ENCODE assay signal across 29 cellular contexts in genomic region chr17:79857095-79857494, GRCh38.
"Had no signal": no experiment of that assay in that cellular context is flagged by ENCODE, and none has a peak within 500 bp of the region (broad histone marks: within the 10 kb centered on the region; RNA-seq: fewer than 3 reads in every experiment).

No MANE protein-coding gene starts in this region.

- ATAC-seq: activated T-cell treated with anti-CD3 and anti-CD28 coated beads, Interleukin-2, amount 50 U/mL, for 72 hours; activated T-helper 17 cell treated with anti-CD3 and anti-CD28 coated beads, Interleukin-2, amount 50 U/mL, for 72 hours; effector memory CD8-positive, alpha-beta T cell; foreskin keratinocyte; gastrocnemius medialis; WTC11 had no signal

- H3K27ac Mint-ChIP-seq: activated CD4-positive, alpha-beta memory T cell treated with anti-CD3 and anti-CD28 coated beads, Interleukin-2, amount 10 ng/mL, durations not matched to agents 7 days and 5 days; activated CD4-positive, alpha-beta T cell treated with anti-CD3 and anti-CD28 coated beads, Interleukin-2, amount 10 ng/mL, durations not matched to agents 7 days and 5 days; activated naive CD8-positive, alpha-beta T cell; activated T-cell treated with anti-CD3 and anti-CD28 coated beads, Interleukin-2, amount 50 U/mL, for 24 hours; activated T-cell treated with anti-CD3 and anti-CD28 coated beads, Interleukin-2, amount 50 U/mL, for 72 hours; activated T-helper 17 cell treated with anti-CD3 and anti-CD28 coated beads, Interleukin-2, amount 50 U/mL, for 72 hours; effector memory CD8-positive, alpha-beta T cell; WTC11 had no signal

- DNase-seq: activated CD4-positive, alpha-beta memory T cell treated with anti-CD3 and anti-CD28 coated beads, Interleukin-2, amount 10 ng/mL, durations not matched to agents 7 days and 5 days; activated CD4-positive, alpha-beta T cell treated with anti-CD3 and anti-CD28 coated beads for 1 hour; activated CD4-positive, alpha-beta T cell treated with anti-CD3 and anti-CD28 coated beads for 4 hours; activated CD4-positive, alpha-beta T cell treated with anti-CD3 and anti-CD28 coated beads, Interleukin-2, amount 10 ng/mL, durations not matched to agents 7 days and 5 days; activated CD4-positive, alpha-beta T cell treated with anti-CD3 and anti-CD28 coated beads, Interleukin-2, amount 50 U/mL, for 4 hours; activated CD8-positive, alpha-beta memory T cell treated with anti-CD3 and anti-CD28 coated beads, Interleukin-2, amount 50 U/mL, for 48 hours; activated effector memory CD4-positive, alpha-beta T cell treated with Interleukin-2 at 50 U/mL for 16 hours; activated gamma-delta T cell treated with Interleukin-2 at 50 U/mL for 16 hours; activated naive CD4-positive, alpha-beta T cell treated with anti-CD3 and anti-CD28 coated beads, Interleukin-2, amount 50 U/mL, for 16 hours; activated naive CD4-positive, alpha-beta T cell treated with Interleukin-2 at 50 U/mL for 16 hours; activated T-cell treated with anti-CD3 and anti-CD28 coated beads for 4 hours; activated T-cell treated with anti-CD3 and anti-CD28 coated beads, Interleukin-2, amount 50 U/mL, for 24 hours; activated T-cell treated with anti-CD3 and anti-CD28 coated beads, Interleukin-2, amount 50 U/mL, for 72 hours; amniotic stem cell; anterior cingulate cortex; brain microvascular endothelial cell; cortex of kidney; dermis blood vessel endothelial cell; effector CD4-positive, alpha-beta T cell; effector memory CD8-positive, alpha-beta T cell; erythroblast; foreskin keratinocyte; gastrocnemius medialis; glutamatergic neuron; T-helper 2 cell had no signal

- H3K9me3 Mint-ChIP-seq: activated CD4-positive, alpha-beta memory T cell treated with anti-CD3 and anti-CD28 coated beads, Interleukin-2, amount 10 ng/mL, durations not matched to agents 7 days and 5 days; activated CD4-positive, alpha-beta T cell treated with anti-CD3 and anti-CD28 coated beads, Interleukin-2, amount 10 ng/mL, durations not matched to agents 7 days and 5 days; activated T-cell treated with anti-CD3 and anti-CD28 coated beads, Interleukin-2, amount 50 U/mL, for 24 hours; activated T-cell treated with anti-CD3 and anti-CD28 coated beads, Interleukin-2, amount 50 U/mL, for 72 hours; activated T-helper 17 cell treated with anti-CD3 and anti-CD28 coated beads, Interleukin-2, amount 50 U/mL, for 72 hours; effector memory CD8-positive, alpha-beta T cell; WTC11 had no signal

- H3K27me3 Mint-ChIP-seq: activated CD4-positive, alpha-beta T cell treated with anti-CD3 and anti-CD28 coated beads, Interleukin-2, amount 10 ng/mL, durations not matched to agents 7 days and 5 days had no signal

- H3K27ac ChIP-seq: brain microvascular endothelial cell, esophagus muscularis mucosa, foreskin keratinocyte, gastrocnemius medialis had no signal

- H3K36me3 Mint-ChIP-seq: activated naive CD8-positive, alpha-beta T cell; WTC11 had no signal

- H3K9me3 ChIP-seq: esophagus muscularis mucosa, gastrocnemius medialis had no signal

- H3K36me3 ChIP-seq: brain microvascular endothelial cell, esophagus muscularis mucosa, gastrocnemius medialis had no signal

- H3K4me3 ChIP-seq: esophagus muscularis mucosa, gastrocnemius medialis had no signal

- H3K27me3 ChIP-seq: brain microvascular endothelial cell had no signal

- H3K4me3 Mint-ChIP-seq: activated CD4-positive, alpha-beta memory T cell treated with anti-CD3 and anti-CD28 coated beads, Interleukin-2, amount 10 ng/mL, durations not matched to agents 7 days and 5 days; activated CD4-positive, alpha-beta T cell treated with anti-CD3 and anti-CD28 coated beads, Interleukin-2, amount 10 ng/mL, durations not matched to agents 7 days and 5 days; activated naive CD8-positive, alpha-beta T cell; activated T-cell treated with anti-CD3 and anti-CD28 coated beads, Interleukin-2, amount 50 U/mL, for 24 hours; activated T-cell treated with anti-CD3 and anti-CD28 coated beads, Interleukin-2, amount 50 U/mL, for 72 hours; activated T-helper 17 cell treated with anti-CD3 and anti-CD28 coated beads, Interleukin-2, amount 50 U/mL, for 72 hours; effector memory CD8-positive, alpha-beta T cell; WTC11 had no signal

- H3K4me1 Mint-ChIP-seq: activated T-helper 17 cell treated with anti-CD3 and anti-CD28 coated beads, Interleukin-2, amount 50 U/mL, for 72 hours had no signal

- H3K4me1 ChIP-seq: foreskin keratinocyte, gastrocnemius medialis had no signal
